14 cellular contexts compared by ENCODE assay signal in genomic region chrX:39475372-39475771, GRCh38.
"Had no signal": no experiment of that assay in that cellular context is flagged by ENCODE, and none has a peak within 500 bp of the region (broad histone marks: within the 10 kb centered on the region; RNA-seq: fewer than 3 reads in every experiment).

No MANE protein-coding gene starts in this region.

- H3K36me3 Mint-ChIP-seq: activated naive CD8-positive, alpha-beta T cell; stimulated activated effector memory CD8-positive, alpha-beta T cell treated with anti-CD3 and anti-CD28 coated beads, Interleukin-12 subunit alpha, Interleukin-12 subunit beta, amount 100 ng/mL, for 72 hours had no signal

- H3K4me3 ChIP-seq: dorsolateral prefrontal cortex, heart left ventricle, smooth muscle cell, thyroid gland, uterus had no signal

- H3K27ac ChIP-seq: dorsolateral prefrontal cortex, thyroid gland, uterus had no signal

- H3K4me1 Mint-ChIP-seq: activated CD4-positive, alpha-beta memory T cell treated with anti-CD3 and anti-CD28 coated beads, Interleukin-2, amount 10 ng/mL, durations not matched to agents 7 days and 5 days; stimulated activated effector memory CD8-positive, alpha-beta T cell treated with anti-CD3 and anti-CD28 coated beads, Interleukin-12 subunit alpha, Interleukin-12 subunit beta, amount 100 ng/mL, for 72 hours had no signal

- H3K27me3 ChIP-seq: thyroid gland, uterus had no signal

- H3K4me1 ChIP-seq: uterus had no signal

- DNase-seq: activated CD4-positive, alpha-beta memory T cell treated with anti-CD3 and anti-CD28 coated beads, Interleukin-2, amount 10 ng/mL, durations not matched to agents 7 days and 5 days; activated gamma-delta T cell; activated T-cell treated with anti-CD3 and anti-CD28 coated beads, Interleukin-2, amount 50 U/mL, for 48 hours; dorsolateral prefrontal cortex; foreskin melanocyte; heart left ventricle; left ventricle myocardium superior; right cardiac atrium; T-helper 9 cell; thyroid gland; uterus had no signal

- H3K9me3 ChIP-seq: heart left ventricle, thyroid gland, uterus had no signal

- H3K9me3 Mint-ChIP-seq: activated CD4-positive, alpha-beta memory T cell treated with anti-CD3 and anti-CD28 coated beads, Interleukin-2, amount 10 ng/mL, durations not matched to agents 7 days and 5 days; stimulated activated effector memory CD8-positive, alpha-beta T cell treated with anti-CD3 and anti-CD28 coated beads, Interleukin-12 subunit alpha, Interleukin-12 subunit beta, amount 100 ng/mL, for 72 hours had no signal

- H3K27me3 Mint-ChIP-seq: activated CD4-positive, alpha-beta memory T cell treated with anti-CD3 and anti-CD28 coated beads, Interleukin-2, amount 10 ng/mL, durations not matched to agents 7 days and 5 days; activated naive CD8-positive, alpha-beta T cell had no signal

- H3K4me3 Mint-ChIP-seq: activated CD4-positive, alpha-beta memory T cell treated with anti-CD3 and anti-CD28 coated beads, Interleukin-2, amount 10 ng/mL, durations not matched to agents 7 days and 5 days; activated naive CD8-positive, alpha-beta T cell; stimulated activated effector memory CD8-positive, alpha-beta T cell treated with anti-CD3 and anti-CD28 coated beads, Interleukin-12 subunit alpha, Interleukin-12 subunit beta, amount 100 ng/mL, for 72 hours had no signal

- H3K36me3 ChIP-seq: heart left ventricle, thyroid gland, uterus had no signal

- H3K27ac Mint-ChIP-seq: activated CD4-positive, alpha-beta memory T cell treated with anti-CD3 and anti-CD28 coated beads, Interleukin-2, amount 10 ng/mL, durations not matched to agents 7 days and 5 days; activated naive CD8-positive, alpha-beta T cell; stimulated activated effector memory CD8-positive, alpha-beta T cell treated with anti-CD3 and anti-CD28 coated beads, Interleukin-12 subunit alpha, Interleukin-12 subunit beta, amount 100 ng/mL, for 72 hours had no signal

- H3K4me2 ChIP-seq: smooth muscle cell had no signal
